1 cellular context compared by ENCODE assay signal in genomic region chr3:53357457-53357856, GRCh38.
TF ChIP-seq lines count a peak whose summit lies in the region.

No MANE protein-coding gene starts in this region.

TF ChIP-seq in HepG2, 621 proteins besides CTCF, POLR2A, EP300 and RAD21 (continued from another document):
- no peak for TF ChIP-seq ZNF281 (CRISPR knock-in tag; IDR thresholded peaks at IDR 0.05; ENCODE audit: borderline replicate concordance)
- no peak for TF ChIP-seq SNAPC4 (CRISPR knock-in tag; IDR thresholded peaks at IDR 0.05)
- TF ChIP-seq, protein P1, sequence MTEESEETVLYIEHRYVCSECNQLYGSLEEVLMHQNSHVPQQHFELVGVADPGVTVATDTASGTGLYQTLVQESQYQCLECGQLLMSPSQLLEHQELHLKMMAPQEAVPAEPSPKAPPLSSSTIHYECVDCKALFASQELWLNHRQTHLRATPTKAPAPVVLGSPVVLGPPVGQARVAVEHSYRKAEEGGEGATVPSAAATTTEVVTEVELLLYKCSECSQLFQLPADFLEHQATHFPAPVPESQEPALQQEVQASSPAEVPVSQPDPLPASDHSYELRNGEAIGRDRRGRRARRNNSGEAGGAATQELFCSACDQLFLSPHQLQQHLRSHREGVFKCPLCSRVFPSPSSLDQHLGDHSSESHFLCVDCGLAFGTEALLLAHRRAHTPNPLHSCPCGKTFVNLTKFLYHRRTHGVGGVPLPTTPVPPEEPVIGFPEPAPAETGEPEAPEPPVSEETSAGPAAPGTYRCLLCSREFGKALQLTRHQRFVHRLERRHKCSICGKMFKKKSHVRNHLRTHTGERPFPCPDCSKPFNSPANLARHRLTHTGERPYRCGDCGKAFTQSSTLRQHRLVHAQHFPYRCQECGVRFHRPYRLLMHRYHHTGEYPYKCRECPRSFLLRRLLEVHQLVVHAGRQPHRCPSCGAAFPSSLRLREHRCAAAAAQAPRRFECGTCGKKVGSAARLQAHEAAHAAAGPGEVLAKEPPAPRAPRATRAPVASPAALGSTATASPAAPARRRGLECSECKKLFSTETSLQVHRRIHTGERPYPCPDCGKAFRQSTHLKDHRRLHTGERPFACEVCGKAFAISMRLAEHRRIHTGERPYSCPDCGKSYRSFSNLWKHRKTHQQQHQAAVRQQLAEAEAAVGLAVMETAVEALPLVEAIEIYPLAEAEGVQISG (CRISPR knock-in tag; IDR thresholded peaks at IDR 0.05), result no peak
